In genomic region chr5:72659726-72660125, GRCh38 we compare ENCODE assay signal across 27 cellular contexts.
"Had no signal": no experiment of that assay in that cellular context is flagged by ENCODE, and none has a peak within 500 bp of the region (broad histone marks: within the 10 kb centered on the region; RNA-seq: fewer than 3 reads in every experiment).

No MANE protein-coding gene starts in this region.

- H3K27ac ChIP-seq: ascending aorta, cardiac muscle cell, WERI-Rb-1 had no signal

- ATAC-seq: activated CD8-positive, alpha-beta T cell treated with anti-CD3 and anti-CD28 coated beads for 36 hours; activated T-cell treated with anti-CD3 and anti-CD28 coated beads, Interleukin-2, amount 50 U/mL, for 72 hours; activated T-helper 17 cell treated with anti-CD3 and anti-CD28 coated beads, Interleukin-2, amount 50 U/mL, for 72 hours had no signal

- H3K27me3 ChIP-seq: ascending aorta, cardiac muscle cell had no signal

- H3K36me3 ChIP-seq: ascending aorta, cardiac muscle cell, WERI-Rb-1 had no signal

- H3K4me1 ChIP-seq: ascending aorta had no signal

- H3K9me3 ChIP-seq: ascending aorta had no signal

- H3K4me3 ChIP-seq: ascending aorta, cardiac muscle cell had no signal

- DNase-seq: activated CD4-positive, alpha-beta T cell treated with anti-CD3 and anti-CD28 coated beads for 1 hour; activated CD4-positive, alpha-beta T cell treated with anti-CD3 and anti-CD28 coated beads for 48 hours; activated CD4-positive, CD25-positive, alpha-beta regulatory T cell; activated CD8-positive, alpha-beta T cell treated with anti-CD3 and anti-CD28 coated beads for 36 hours; activated effector memory CD4-positive, alpha-beta T cell treated with anti-CD3 and anti-CD28 coated beads, Interleukin-2, amount 50 U/mL, for 16 hours; activated naive CD4-positive, alpha-beta T cell; activated naive CD8-positive, alpha-beta T cell treated with anti-CD3 and anti-CD28 coated beads, Interleukin-2, amount 10 ng/mL, durations not matched to agents 7 days and 5 days; activated T-cell treated with anti-CD3 and anti-CD28 coated beads, Interleukin-2, amount 50 U/mL, for 1 hour; activated T-cell treated with anti-CD3 and anti-CD28 coated beads, Interleukin-2, amount 50 U/mL, for 72 hours; amygdala; NCI-H1105; NCI-H1417 treated with DMSO at 0.1 percent for 48 hours; NCI-H187 treated with DMSO at 0.1 percent for 48 hours; NCI-H2081; NCI-H226; NCI-H526; NCI-H748 treated with DMSO at 0.1 percent for 48 hours; OCI-M1; Right ventricle myocardium superior; SW 1271; T-helper 1 cell; T-helper 2 cell; T-helper 9 cell; WERI-Rb-1 had no signal
